ENCODE assay signal across 1 cellular context in genomic region chr12:123106640-123107359, GRCh38.
TF ChIP-seq lines count a peak whose summit lies in the region.

No MANE protein-coding gene starts in this region.

TF ChIP-seq in K562, 482 proteins besides CTCF, POLR2A, EP300 and RAD21 (continued from another document and continues in another):
- TF ChIP-seq, protein P1, sequence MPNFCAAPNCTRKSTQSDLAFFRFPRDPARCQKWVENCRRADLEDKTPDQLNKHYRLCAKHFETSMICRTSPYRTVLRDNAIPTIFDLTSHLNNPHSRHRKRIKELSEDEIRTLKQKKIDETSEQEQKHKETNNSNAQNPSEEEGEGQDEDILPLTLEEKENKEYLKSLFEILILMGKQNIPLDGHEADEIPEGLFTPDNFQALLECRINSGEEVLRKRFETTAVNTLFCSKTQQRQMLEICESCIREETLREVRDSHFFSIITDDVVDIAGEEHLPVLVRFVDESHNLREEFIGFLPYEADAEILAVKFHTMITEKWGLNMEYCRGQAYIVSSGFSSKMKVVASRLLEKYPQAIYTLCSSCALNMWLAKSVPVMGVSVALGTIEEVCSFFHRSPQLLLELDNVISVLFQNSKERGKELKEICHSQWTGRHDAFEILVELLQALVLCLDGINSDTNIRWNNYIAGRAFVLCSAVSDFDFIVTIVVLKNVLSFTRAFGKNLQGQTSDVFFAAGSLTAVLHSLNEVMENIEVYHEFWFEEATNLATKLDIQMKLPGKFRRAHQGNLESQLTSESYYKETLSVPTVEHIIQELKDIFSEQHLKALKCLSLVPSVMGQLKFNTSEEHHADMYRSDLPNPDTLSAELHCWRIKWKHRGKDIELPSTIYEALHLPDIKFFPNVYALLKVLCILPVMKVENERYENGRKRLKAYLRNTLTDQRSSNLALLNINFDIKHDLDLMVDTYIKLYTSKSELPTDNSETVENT (CRISPR knock-in tag; IDR thresholded peaks at IDR 0.05) = no peak
- TF ChIP-seq JUND (IDR thresholded peaks at IDR 0.05; ENCODE audit: borderline replicate concordance, low read depth, low read length) (peak; percentile 50; the same call in 1 of the 2 replicates), JUND (tag; IDR thresholded peaks at IDR 0.05; ENCODE audit: borderline replicate concordance, low read depth, low read length) (peak; percentile 47; the same call in 2 of the 3 replicates), BMI1 (IDR thresholded peaks at IDR 0.05; ENCODE audit: low read length) (no peak), MEF2D (tag; conservative IDR thresholded peaks at IDR 0.05; ENCODE audit: low read depth) (peak; percentile 60; the same call in 1 of the 2 replicates), LARP7 (IDR thresholded peaks at IDR 0.05) (no peak), PTRF (tag; IDR thresholded peaks at IDR 0.05) (no peak), SMAD2 (IDR thresholded peaks at IDR 0.05; ENCODE audit: low read depth, low read length) (no peak), PHF8 (IDR thresholded peaks at IDR 0.05; ENCODE audit: borderline replicate concordance, low read length) (peak; percentile 18; the same call in 1 of the 2 replicates), GABPB1 (CRISPR knock-in tag; IDR thresholded peaks at IDR 0.05) (peak; percentile 26), ZBTB7A (IDR thresholded peaks at IDR 0.05; ENCODE audit: borderline replicate concordance, control insufficient read depth, low read depth, low read length) (peak; percentile 75; the same call in 1 of the 2 replicates), SIX5 (IDR thresholded peaks at IDR 0.05; ENCODE audit: borderline replicate concordance in 1 of 2, insufficient read depth in 1 of 2, low read depth in 1 of 2, low read length in 2 of 2) (no peak), CREM (IDR thresholded peaks at IDR 0.05; ENCODE audit: low read depth) (peak; percentile 37; the same call in 1 of the 2 replicates), SPI1 (IDR thresholded peaks at IDR 0.05; ENCODE audit: borderline replicate concordance, low read depth, low read length) (peak; percentile 19; the same call in 1 of the 2 replicates), ZBTB11 (CRISPR knock-in tag; IDR thresholded peaks at IDR 0.05) (peak in 1 of 3 experiments; percentile 58; a peak in 1 of 6 replicates), ZBTB40 (IDR thresholded peaks at IDR 0.05) (peak; percentile 60; the same call in 1 of the 2 replicates), ZBTB40 (CRISPR knock-in tag; IDR thresholded peaks at IDR 0.05) (no peak), STAG1 (CRISPR knock-in tag; IDR thresholded peaks at IDR 0.05; ENCODE audit: borderline replicate concordance) (no peak), ATF3 (IDR thresholded peaks at IDR 0.05) (0 out of 2 replicates have a peak, but pooled peaks have one; percentile 8), ATF3 (CRISPR knock-in tag; conservative IDR thresholded peaks at IDR 0.05) (no peak), NFXL1 (CRISPR knock-in tag; IDR thresholded peaks at IDR 0.05) (no peak), ZBTB17 (CRISPR knock-in tag; IDR thresholded peaks at IDR 0.05) (0 out of 2 replicates have a peak, but pooled peaks have one; percentile 25), NR2C1 (IDR thresholded peaks at IDR 0.05) (no peak), NR2C1 (tag; IDR thresholded peaks at IDR 0.05) (peak; percentile 77), FUS (optimal IDR thresholded peaks at IDR 0.05; ENCODE audit: low read depth, low read length) (no peak), GABPA (tag; conservative IDR thresholded peaks at IDR 0.05; ENCODE audit: low read depth) (peak; percentile 88), TRIM24 (IDR thresholded peaks at IDR 0.05) (no peak), CBFB (CRISPR knock-in tag; IDR thresholded peaks at IDR 0.05) (0 out of 2 replicates have a peak, but pooled peaks have one; percentile 68), ETV5 (CRISPR knock-in tag; IDR thresholded peaks at IDR 0.05; ENCODE audit: low read depth) (peak; percentile 98), PML (IDR thresholded peaks at IDR 0.05; ENCODE audit: low read length) (no peak), CTBP1 (IDR thresholded peaks at IDR 0.05; ENCODE audit: borderline replicate concordance) (peak; percentile 72), NFE2 (IDR thresholded peaks at IDR 0.05; ENCODE audit: low read depth) (peak; percentile 32; the same call in 1 of the 2 replicates), SOX6 (IDR thresholded peaks at IDR 0.05) (peak; percentile 97), ZFX (CRISPR knock-in tag; IDR thresholded peaks at IDR 0.05) (peak; percentile 62)
- TF ChIP-seq, protein P2, sequence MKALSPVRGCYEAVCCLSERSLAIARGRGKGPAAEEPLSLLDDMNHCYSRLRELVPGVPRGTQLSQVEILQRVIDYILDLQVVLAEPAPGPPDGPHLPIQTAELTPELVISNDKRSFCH (CRISPR knock-in tag; IDR thresholded peaks at IDR 0.05) = no peak
- TF ChIP-seq, protein P2 (tag; IDR thresholded peaks at IDR 0.05) = peak; percentile 94
- TF ChIP-seq, protein P3, sequence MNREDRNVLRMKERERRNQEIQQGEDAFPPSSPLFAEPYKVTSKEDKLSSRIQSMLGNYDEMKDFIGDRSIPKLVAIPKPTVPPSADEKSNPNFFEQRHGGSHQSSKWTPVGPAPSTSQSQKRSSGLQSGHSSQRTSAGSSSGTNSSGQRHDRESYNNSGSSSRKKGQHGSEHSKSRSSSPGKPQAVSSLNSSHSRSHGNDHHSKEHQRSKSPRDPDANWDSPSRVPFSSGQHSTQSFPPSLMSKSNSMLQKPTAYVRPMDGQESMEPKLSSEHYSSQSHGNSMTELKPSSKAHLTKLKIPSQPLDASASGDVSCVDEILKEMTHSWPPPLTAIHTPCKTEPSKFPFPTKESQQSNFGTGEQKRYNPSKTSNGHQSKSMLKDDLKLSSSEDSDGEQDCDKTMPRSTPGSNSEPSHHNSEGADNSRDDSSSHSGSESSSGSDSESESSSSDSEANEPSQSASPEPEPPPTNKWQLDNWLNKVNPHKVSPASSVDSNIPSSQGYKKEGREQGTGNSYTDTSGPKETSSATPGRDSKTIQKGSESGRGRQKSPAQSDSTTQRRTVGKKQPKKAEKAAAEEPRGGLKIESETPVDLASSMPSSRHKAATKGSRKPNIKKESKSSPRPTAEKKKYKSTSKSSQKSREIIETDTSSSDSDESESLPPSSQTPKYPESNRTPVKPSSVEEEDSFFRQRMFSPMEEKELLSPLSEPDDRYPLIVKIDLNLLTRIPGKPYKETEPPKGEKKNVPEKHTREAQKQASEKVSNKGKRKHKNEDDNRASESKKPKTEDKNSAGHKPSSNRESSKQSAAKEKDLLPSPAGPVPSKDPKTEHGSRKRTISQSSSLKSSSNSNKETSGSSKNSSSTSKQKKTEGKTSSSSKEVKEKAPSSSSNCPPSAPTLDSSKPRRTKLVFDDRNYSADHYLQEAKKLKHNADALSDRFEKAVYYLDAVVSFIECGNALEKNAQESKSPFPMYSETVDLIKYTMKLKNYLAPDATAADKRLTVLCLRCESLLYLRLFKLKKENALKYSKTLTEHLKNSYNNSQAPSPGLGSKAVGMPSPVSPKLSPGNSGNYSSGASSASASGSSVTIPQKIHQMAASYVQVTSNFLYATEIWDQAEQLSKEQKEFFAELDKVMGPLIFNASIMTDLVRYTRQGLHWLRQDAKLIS (CRISPR knock-in tag; IDR thresholded peaks at IDR 0.05) = no peak
- TF ChIP-seq, protein P4, sequence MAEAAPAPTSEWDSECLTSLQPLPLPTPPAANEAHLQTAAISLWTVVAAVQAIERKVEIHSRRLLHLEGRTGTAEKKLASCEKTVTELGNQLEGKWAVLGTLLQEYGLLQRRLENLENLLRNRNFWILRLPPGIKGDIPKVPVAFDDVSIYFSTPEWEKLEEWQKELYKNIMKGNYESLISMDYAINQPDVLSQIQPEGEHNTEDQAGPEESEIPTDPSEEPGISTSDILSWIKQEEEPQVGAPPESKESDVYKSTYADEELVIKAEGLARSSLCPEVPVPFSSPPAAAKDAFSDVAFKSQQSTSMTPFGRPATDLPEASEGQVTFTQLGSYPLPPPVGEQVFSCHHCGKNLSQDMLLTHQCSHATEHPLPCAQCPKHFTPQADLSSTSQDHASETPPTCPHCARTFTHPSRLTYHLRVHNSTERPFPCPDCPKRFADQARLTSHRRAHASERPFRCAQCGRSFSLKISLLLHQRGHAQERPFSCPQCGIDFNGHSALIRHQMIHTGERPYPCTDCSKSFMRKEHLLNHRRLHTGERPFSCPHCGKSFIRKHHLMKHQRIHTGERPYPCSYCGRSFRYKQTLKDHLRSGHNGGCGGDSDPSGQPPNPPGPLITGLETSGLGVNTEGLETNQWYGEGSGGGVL (CRISPR knock-in tag; IDR thresholded peaks at IDR 0.05) = no peak
